ENCODE assay signal across 9 cellular contexts in genomic region chr5:151238303-151238741, GRCh38. TPM values are rescaled to one million over a fixed set of nuclear protein-coding genes. Genes with fewer than 3 reads are reported as not detected.
A peak's percentile ranks its signal among the peaks of the same experiment; 100 is the strongest.
DNase-seq lines count a peak whose midpoint lies in the region; ATAC-seq, FAIRE-seq and TF ChIP-seq lines count a peak whose summit lies in the region.
"Had no signal": no experiment of that assay in that cellular context is flagged by ENCODE, and none has a peak within 500 bp of the region (broad histone marks: within the 10 kb centered on the region; RNA-seq: fewer than 3 reads in every experiment).

No MANE protein-coding gene starts in this region.

- no peak for TF ChIP-seq CTCF in chondrocyte (IDR thresholded peaks at IDR 0.05)

- intact Hi-C loops in sciatic nerve (cut with DNase I), result no loop called here

- peaks cover 11% of the 10 kb centered on the region for H3K4me1 Mint-ChIP-seq in chondrocyte (ENCODE audit: low read depth)

- H3K27ac Mint-ChIP-seq in chondrocyte (ENCODE audit: unreplicated experiment), result no peak overlapping the region

- DNase-seq in chondrocyte (ENCODE audit: low spot score) (no peak), sciatic nerve (ENCODE audit: low spot score) (no peak), kidney tubule cell (ENCODE audit: low spot score) (no peak), DMS53 treated with DMSO at 0.1 percent for 48 hours (lab: John Stamatoyannopoulos, UW; ENCODE audit: unreplicated experiment) (no peak), urothelium cell line (ENCODE audit: low spot score) (no peak)
- no peak for DNase-seq in stimulated activated naive CD4-positive, alpha-beta T cell (lab: John Stamatoyannopoulos, UW)
- DNase-seq: central memory CD4-positive, alpha-beta T cell had no signal

- FAIRE-seq in urothelium cell line (lab: Jason Lieb, UNC), result no peak

- H3K9me3 Mint-ChIP-seq in chondrocyte (ENCODE audit: low read depth), result no peaks in the 10 kb centered on the region

- peak overlapping the region; percentile 33 for H3K4me3 Mint-ChIP-seq in chondrocyte (ENCODE audit: unreplicated experiment)

- no peaks in the 10 kb centered on the region for H3K36me3 Mint-ChIP-seq in chondrocyte (ENCODE audit: low read depth)

- H3K27me3 Mint-ChIP-seq in chondrocyte (ENCODE audit: low read depth), result peaks cover 9% of the 10 kb centered on the region

- peak; percentile 30 for ATAC-seq in GM18858 (IDR thresholded peaks at IDR 0.05; ENCODE audit: unreplicated experiment)
- peak; percentile 35 for ATAC-seq in HG02798 (IDR thresholded peaks at IDR 0.05; ENCODE audit: poor library complexity, unreplicated experiment)
- ATAC-seq in sciatic nerve, result peak; percentile 50

RNA-seq across cellular contexts. Expression of gene CCDC69, which starts 14.4 kb away (rescaled TPM):
- total RNA-seq in chondrocyte (1.2 to 1.5 TPM (median 1.3 TPM) in 3 replicates), sciatic nerve (45.8 TPM)

RNA-seq across cellular contexts. Expression of gene GM2A, which starts 14.7 kb away (rescaled TPM):
- total RNA-seq in chondrocyte (21.4 to 29.1 TPM (median 21.7 TPM) in 3 replicates), sciatic nerve (41.9 TPM)

Comparison
In these comparisons a context has a peak if more than half of its experiments do, and no peak if none do; other contexts are left out.
1. RNA of gene CCDC69, which starts 14.4 kb away (total RNA-seq): 45.8 TPM in sciatic nerve (single experiment); 1.2 to 1.5 TPM in chondrocyte; every median in the first group is over 10 times any median in the second.
2. Peak in every context shown above with its lines, with median percentiles within 50 percentile points of each other: ATAC-seq.